In genomic region chr21:39317134-39318090, GRCh38 we compare ENCODE assay signal across 12 cellular contexts. TPM values are rescaled to one million over a fixed set of nuclear protein-coding genes. Genes with fewer than 3 reads are reported as not detected.
DNase-seq lines count a peak whose midpoint lies in the region; ATAC-seq and TF ChIP-seq lines count a peak whose summit lies in the region.
"Had no signal": no experiment of that assay in that cellular context is flagged by ENCODE, and none has a peak within 500 bp of the region (broad histone marks: within the 10 kb centered on the region; RNA-seq: fewer than 3 reads in every experiment).

No MANE protein-coding gene starts in this region.

- no peaks in the 10 kb centered on the region for H3K4me1 ChIP-seq in BE2C
- peaks cover 6% of the 10 kb centered on the region for H3K4me1 ChIP-seq in CD8-positive, alpha-beta T cell (ENCODE audit: insufficient read depth, low read length)
- H3K4me1 ChIP-seq: parathyroid adenoma had no signal

- peaks cover 17% of the 10 kb centered on the region for H3K4me1 Mint-ChIP-seq in CD8-positive, alpha-beta T cell (ENCODE audit: low read depth)

- intact Hi-C loops in CD8-positive, alpha-beta T cell (cut with DNase I, micrococcal nuclease): no loop called here

- H3K36me3 Mint-ChIP-seq in CD8-positive, alpha-beta T cell: peaks cover 2% of the 10 kb centered on the region
- H3K36me3 Mint-ChIP-seq: WTC11 had no signal

- no peak overlapping the region for H3K4me3 ChIP-seq in BE2C (ENCODE audit: low read depth, low read length)
- no peak overlapping the region for H3K4me3 ChIP-seq in CD8-positive, alpha-beta T cell (ENCODE audit: low read depth, low read length)
- H3K4me3 ChIP-seq: GM23338 had no signal

- CTCF ChIA-PET in CD8-positive, alpha-beta T cell (lab: Charles Lee): no interaction called here

- ATAC-seq in CD8-positive, alpha-beta T cell: no peak
- ATAC-seq: GM23338, WTC11 had no signal

- no peak overlapping the region for H3K4me3 Mint-ChIP-seq in CD8-positive, alpha-beta T cell
- H3K4me3 Mint-ChIP-seq: GM23338, WTC11 had no signal

- no peaks in the 10 kb centered on the region for H3K9me3 ChIP-seq in BE2C
- no peaks in the 10 kb centered on the region for H3K9me3 ChIP-seq in CD8-positive, alpha-beta T cell (ENCODE audit: low read length)

- H3K27me3 Mint-ChIP-seq in CD8-positive, alpha-beta T cell (ENCODE audit: low read depth): no peaks in the 10 kb centered on the region

- POLR2A ChIA-PET in CD8-positive, alpha-beta T cell (lab: Charles Lee): no interaction called here

- no peaks in the 10 kb centered on the region for H3K36me3 ChIP-seq in BE2C
- no peaks in the 10 kb centered on the region for H3K36me3 ChIP-seq in CD8-positive, alpha-beta T cell (ENCODE audit: insufficient read depth, low read length)

- DNase-seq in BE2C (peak; percentile 21), M059J (ENCODE audit: low read depth) (peak; percentile 26), SIG-M5 treated with dmso at 0.1 percent for 504 hours (lab: John Stamatoyannopoulos, UW; ENCODE audit: unreplicated experiment) (peak; percentile 99), inferior parietal cortex (ENCODE audit: extremely low spot score) (peak; percentile 47), cortex of kidney (lab: John Stamatoyannopoulos, UW) (no peak), DMS53 treated with DMSO at 0.1 percent for 48 hours (lab: John Stamatoyannopoulos, UW; ENCODE audit: unreplicated experiment) (no peak), activated T-cell treated with anti-CD3 and anti-CD28 coated beads for 4 hours (no peak)
- DNase-seq in CD8-positive, alpha-beta T cell: no peak
- DNase-seq: NCI-H2227 treated with DMSO at 0.1 percent for 48 hours had no signal

- no peak for TF ChIP-seq CTCF in BE2C (IDR thresholded peaks at IDR 0.05; ENCODE audit: low read depth, low read length)
- TF ChIP-seq CTCF in CD8-positive, alpha-beta T cell (IDR thresholded peaks at IDR 0.05): no peak

- no peak overlapping the region for H3K27ac ChIP-seq in CD8-positive, alpha-beta T cell (ENCODE audit: low read depth, low read length)
- H3K27ac ChIP-seq: parathyroid adenoma had no signal

- no peak overlapping the region for H3K27ac Mint-ChIP-seq in CD8-positive, alpha-beta T cell
- H3K27ac Mint-ChIP-seq: GM23338, WTC11 had no signal

- no peaks in the 10 kb centered on the region for H3K9me3 Mint-ChIP-seq in CD8-positive, alpha-beta T cell
- H3K9me3 Mint-ChIP-seq: GM23338, WTC11 had no signal

- H3K27me3 ChIP-seq in BE2C: no peaks in the 10 kb centered on the region
- no peaks in the 10 kb centered on the region for H3K27me3 ChIP-seq in CD8-positive, alpha-beta T cell (ENCODE audit: insufficient read depth, low read length)

RNA-seq across cellular contexts. Expression of gene BRWD1, which starts 4.0 kb away (rescaled TPM):
- 15.8 TPM for polyA plus RNA-seq in BE2C (2012; ENCODE audit: insufficient read depth, insufficient read length, low read depth)
- total RNA-seq in M059J (2014; rRNA removed; shearing (Covaris generic)): 27.8 and 39.5 TPM in 2 replicates
- 10 to 100 TPM; 96.4 to 99.0 TPM for total RNA-seq in CD8-positive, alpha-beta T cell

RNA-seq across cellular contexts. Expression of gene HMGN1, which starts 31.5 kb away (rescaled TPM):
- 281 TPM for polyA plus RNA-seq in BE2C (2012; ENCODE audit: insufficient read depth, insufficient read length, low read depth)
- total RNA-seq in M059J (2014; rRNA removed; shearing (Covaris generic)): 501 and 579 TPM in 2 replicates
- 100 to 1,000 TPM; 187 to 195 TPM for total RNA-seq in CD8-positive, alpha-beta T cell

Comparison
In these comparisons a context has a peak if more than half of its experiments do, and no peak if none do; other contexts are left out.
1. DNase-seq: peak in BE2C (single experiment), M059J (single experiment), SIG-M5 treated with dmso at 0.1 percent for 504 hours (single experiment) and inferior parietal cortex (single experiment); none in cortex of kidney (single experiment), CD8-positive, alpha-beta T cell (0 of 7), DMS53 treated with DMSO at 0.1 percent for 48 hours (single experiment) and activated T-cell treated with anti-CD3 and anti-CD28 coated beads for 4 hours (single experiment).